1 cellular context compared by ENCODE assay signal in genomic region chr1:174174461-174175329, GRCh38.
TF ChIP-seq lines count a peak whose summit lies in the region.

No MANE protein-coding gene starts in this region.

TF ChIP-seq in HepG2, 621 proteins besides CTCF, POLR2A, EP300 and RAD21:
- TF ChIP-seq NR2F1 (CRISPR knock-in tag; IDR thresholded peaks at IDR 0.05): peak in 1 of 2 experiments; percentile 39; a peak in 1 of 4 replicates
- TF ChIP-seq, protein P1, sequence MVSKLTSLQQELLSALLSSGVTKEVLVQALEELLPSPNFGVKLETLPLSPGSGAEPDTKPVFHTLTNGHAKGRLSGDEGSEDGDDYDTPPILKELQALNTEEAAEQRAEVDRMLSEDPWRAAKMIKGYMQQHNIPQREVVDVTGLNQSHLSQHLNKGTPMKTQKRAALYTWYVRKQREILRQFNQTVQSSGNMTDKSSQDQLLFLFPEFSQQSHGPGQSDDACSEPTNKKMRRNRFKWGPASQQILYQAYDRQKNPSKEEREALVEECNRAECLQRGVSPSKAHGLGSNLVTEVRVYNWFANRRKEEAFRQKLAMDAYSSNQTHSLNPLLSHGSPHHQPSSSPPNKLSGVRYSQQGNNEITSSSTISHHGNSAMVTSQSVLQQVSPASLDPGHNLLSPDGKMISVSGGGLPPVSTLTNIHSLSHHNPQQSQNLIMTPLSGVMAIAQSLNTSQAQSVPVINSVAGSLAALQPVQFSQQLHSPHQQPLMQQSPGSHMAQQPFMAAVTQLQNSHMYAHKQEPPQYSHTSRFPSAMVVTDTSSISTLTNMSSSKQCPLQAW (CRISPR knock-in tag; IDR thresholded peaks at IDR 0.05): no peak
- no peak for TF ChIP-seq SAFB2 (CRISPR knock-in tag; IDR thresholded peaks at IDR 0.05; ENCODE audit: borderline replicate concordance, low read depth)
- TF ChIP-seq TBX2 (CRISPR knock-in tag; IDR thresholded peaks at IDR 0.05; ENCODE audit: borderline replicate concordance): no peak
- TF ChIP-seq NR2F6 (IDR thresholded peaks at IDR 0.05): peak; percentile 83
- 0 out of 2 replicates have a peak, but pooled peaks have one; percentile 36 for TF ChIP-seq NR2F6 (CRISPR knock-in tag; IDR thresholded peaks at IDR 0.05)
- no peak for TF ChIP-seq ZNF138 (CRISPR knock-in tag; IDR thresholded peaks at IDR 0.05; ENCODE audit: low read depth)
- TF ChIP-seq TRIM24 (CRISPR knock-in tag; IDR thresholded peaks at IDR 0.05): no peak
- peak; percentile 48; the same call in 1 of the 2 replicates for TF ChIP-seq NCOR1 (IDR thresholded peaks at IDR 0.05; ENCODE audit: borderline replicate concordance, low read length)
- TF ChIP-seq HNF4A (CRISPR knock-in tag; IDR thresholded peaks at IDR 0.05): peak; percentile 85
- TF ChIP-seq KLF16 (CRISPR knock-in tag; IDR thresholded peaks at IDR 0.05): 0 out of 4 replicates have a peak, but pooled peaks of 1 of the 2 experiments have one; percentile 20
- TF ChIP-seq NR2C2 (CRISPR knock-in tag; IDR thresholded peaks at IDR 0.05; ENCODE audit: borderline replicate concordance): peak; percentile 83
- no peak for TF ChIP-seq SKI (IDR thresholded peaks at IDR 0.05; ENCODE audit: partially characterized antibody)
- TF ChIP-seq NR2F2 (IDR thresholded peaks at IDR 0.05; ENCODE audit: borderline replicate concordance, low read depth): peak; percentile 62; the same call in 1 of the 2 replicates
- TF ChIP-seq SALL1 (CRISPR knock-in tag; IDR thresholded peaks at IDR 0.05): peak; percentile 46
- TF ChIP-seq ZBTB44 (CRISPR knock-in tag; IDR thresholded peaks at IDR 0.05): no peak
- TF ChIP-seq LCORL (IDR thresholded peaks at IDR 0.05): no peak
- 0 out of 2 replicates have a peak, but pooled peaks have one; percentile 13 for TF ChIP-seq LCORL (CRISPR knock-in tag; IDR thresholded peaks at IDR 0.05)
- TF ChIP-seq, protein P2, sequence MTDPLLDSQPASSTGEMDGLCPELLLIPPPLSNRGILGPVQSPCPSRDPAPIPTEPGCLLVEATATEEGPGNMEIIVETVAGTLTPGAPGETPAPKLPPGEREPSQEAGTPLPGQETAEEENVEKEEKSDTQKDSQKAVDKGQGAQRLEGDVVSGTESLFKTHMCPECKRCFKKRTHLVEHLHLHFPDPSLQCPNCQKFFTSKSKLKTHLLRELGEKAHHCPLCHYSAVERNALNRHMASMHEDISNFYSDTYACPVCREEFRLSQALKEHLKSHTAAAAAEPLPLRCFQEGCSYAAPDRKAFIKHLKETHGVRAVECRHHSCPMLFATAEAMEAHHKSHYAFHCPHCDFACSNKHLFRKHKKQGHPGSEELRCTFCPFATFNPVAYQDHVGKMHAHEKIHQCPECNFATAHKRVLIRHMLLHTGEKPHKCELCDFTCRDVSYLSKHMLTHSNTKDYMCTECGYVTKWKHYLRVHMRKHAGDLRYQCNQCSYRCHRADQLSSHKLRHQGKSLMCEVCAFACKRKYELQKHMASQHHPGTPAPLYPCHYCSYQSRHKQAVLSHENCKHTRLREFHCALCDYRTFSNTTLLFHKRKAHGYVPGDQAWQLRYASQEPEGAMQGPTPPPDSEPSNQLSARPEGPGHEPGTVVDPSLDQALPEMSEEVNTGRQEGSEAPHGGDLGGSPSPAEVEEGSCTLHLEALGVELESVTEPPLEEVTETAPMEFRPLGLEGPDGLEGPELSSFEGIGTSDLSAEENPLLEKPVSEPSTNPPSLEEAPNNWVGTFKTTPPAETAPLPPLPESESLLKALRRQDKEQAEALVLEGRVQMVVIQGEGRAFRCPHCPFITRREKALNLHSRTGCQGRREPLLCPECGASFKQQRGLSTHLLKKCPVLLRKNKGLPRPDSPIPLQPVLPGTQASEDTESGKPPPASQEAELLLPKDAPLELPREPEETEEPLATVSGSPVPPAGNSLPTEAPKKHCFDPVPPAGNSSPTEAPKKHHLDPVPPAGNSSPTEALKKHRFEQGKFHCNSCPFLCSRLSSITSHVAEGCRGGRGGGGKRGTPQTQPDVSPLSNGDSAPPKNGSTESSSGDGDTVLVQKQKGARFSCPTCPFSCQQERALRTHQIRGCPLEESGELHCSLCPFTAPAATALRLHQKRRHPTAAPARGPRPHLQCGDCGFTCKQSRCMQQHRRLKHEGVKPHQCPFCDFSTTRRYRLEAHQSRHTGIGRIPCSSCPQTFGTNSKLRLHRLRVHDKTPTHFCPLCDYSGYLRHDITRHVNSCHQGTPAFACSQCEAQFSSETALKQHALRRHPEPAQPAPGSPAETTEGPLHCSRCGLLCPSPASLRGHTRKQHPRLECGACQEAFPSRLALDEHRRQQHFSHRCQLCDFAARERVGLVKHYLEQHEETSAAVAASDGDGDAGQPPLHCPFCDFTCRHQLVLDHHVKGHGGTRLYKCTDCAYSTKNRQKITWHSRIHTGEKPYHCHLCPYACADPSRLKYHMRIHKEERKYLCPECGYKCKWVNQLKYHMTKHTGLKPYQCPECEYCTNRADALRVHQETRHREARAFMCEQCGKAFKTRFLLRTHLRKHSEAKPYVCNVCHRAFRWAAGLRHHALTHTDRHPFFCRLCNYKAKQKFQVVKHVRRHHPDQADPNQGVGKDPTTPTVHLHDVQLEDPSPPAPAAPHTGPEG (CRISPR knock-in tag; IDR thresholded peaks at IDR 0.05): no peak
- TF ChIP-seq, protein P3, sequence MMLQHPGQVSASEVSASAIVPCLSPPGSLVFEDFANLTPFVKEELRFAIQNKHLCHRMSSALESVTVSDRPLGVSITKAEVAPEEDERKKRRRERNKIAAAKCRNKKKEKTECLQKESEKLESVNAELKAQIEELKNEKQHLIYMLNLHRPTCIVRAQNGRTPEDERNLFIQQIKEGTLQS (CRISPR knock-in tag; IDR thresholded peaks at IDR 0.05): peak; percentile 65; the same call in 1 of the 2 replicates
- 0 out of 2 replicates have a peak, but pooled peaks have one; percentile 12 for TF ChIP-seq ARID5B (CRISPR knock-in tag; IDR thresholded peaks at IDR 0.05)
- TF ChIP-seq, protein P4, sequence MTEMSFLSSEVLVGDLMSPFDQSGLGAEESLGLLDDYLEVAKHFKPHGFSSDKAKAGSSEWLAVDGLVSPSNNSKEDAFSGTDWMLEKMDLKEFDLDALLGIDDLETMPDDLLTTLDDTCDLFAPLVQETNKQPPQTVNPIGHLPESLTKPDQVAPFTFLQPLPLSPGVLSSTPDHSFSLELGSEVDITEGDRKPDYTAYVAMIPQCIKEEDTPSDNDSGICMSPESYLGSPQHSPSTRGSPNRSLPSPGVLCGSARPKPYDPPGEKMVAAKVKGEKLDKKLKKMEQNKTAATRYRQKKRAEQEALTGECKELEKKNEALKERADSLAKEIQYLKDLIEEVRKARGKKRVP (CRISPR knock-in tag; IDR thresholded peaks at IDR 0.05): peak in 1 of 2 experiments; percentile 75; a peak in 2 of 4 replicates
- TF ChIP-seq ZMYM4 (CRISPR knock-in tag; IDR thresholded peaks at IDR 0.05): peak; percentile 72
- TF ChIP-seq CEBPB (IDR thresholded peaks at IDR 0.05; ENCODE audit: borderline replicate concordance, low read depth, low read length): peak; percentile 29; the same call in 1 of the 2 replicates
- TF ChIP-seq LRRFIP1 (CRISPR knock-in tag; conservative IDR thresholded peaks at IDR 0.05): no peak
- peak; percentile 13; the same call in 1 of the 2 replicates for TF ChIP-seq ZNF770 (CRISPR knock-in tag; IDR thresholded peaks at IDR 0.05)
- peak; percentile 14 for TF ChIP-seq TEAD3 (CRISPR knock-in tag; optimal IDR thresholded peaks at IDR 0.05; ENCODE audit: borderline replicate concordance)
- TF ChIP-seq ESRRA (CRISPR knock-in tag; IDR thresholded peaks at IDR 0.05; ENCODE audit: low read depth): no peak
- TF ChIP-seq ZNF589 (CRISPR knock-in tag; conservative IDR thresholded peaks at IDR 0.05): no peak
- TF ChIP-seq SMC3 (IDR thresholded peaks at IDR 0.05; ENCODE audit: low read length): 0 out of 2 replicates have a peak, but pooled peaks have one; percentile 4
- TF ChIP-seq GATAD2A (CRISPR knock-in tag; IDR thresholded peaks at IDR 0.05): 0 out of 2 replicates have a peak, but pooled peaks have one; percentile 21
- TF ChIP-seq HNF4G (IDR thresholded peaks at IDR 0.05; ENCODE audit: borderline replicate concordance, low read depth, low read length): peak; percentile 82
- TF ChIP-seq HNF4G (CRISPR knock-in tag; IDR thresholded peaks at IDR 0.05; ENCODE audit: borderline replicate concordance, low read depth): no peak
- TF ChIP-seq ZNF556 (CRISPR knock-in tag; IDR thresholded peaks at IDR 0.05; ENCODE audit: borderline replicate concordance): no peak
- no peak for TF ChIP-seq ARNT (IDR thresholded peaks at IDR 0.05)
- TF ChIP-seq POLR2AphosphoS5 (IDR thresholded peaks at IDR 0.05; ENCODE audit: low read depth, low read length): no peak
- TF ChIP-seq ZFP90 (CRISPR knock-in tag; IDR thresholded peaks at IDR 0.05; ENCODE audit: borderline replicate concordance): no peak
- TF ChIP-seq, protein P5, sequence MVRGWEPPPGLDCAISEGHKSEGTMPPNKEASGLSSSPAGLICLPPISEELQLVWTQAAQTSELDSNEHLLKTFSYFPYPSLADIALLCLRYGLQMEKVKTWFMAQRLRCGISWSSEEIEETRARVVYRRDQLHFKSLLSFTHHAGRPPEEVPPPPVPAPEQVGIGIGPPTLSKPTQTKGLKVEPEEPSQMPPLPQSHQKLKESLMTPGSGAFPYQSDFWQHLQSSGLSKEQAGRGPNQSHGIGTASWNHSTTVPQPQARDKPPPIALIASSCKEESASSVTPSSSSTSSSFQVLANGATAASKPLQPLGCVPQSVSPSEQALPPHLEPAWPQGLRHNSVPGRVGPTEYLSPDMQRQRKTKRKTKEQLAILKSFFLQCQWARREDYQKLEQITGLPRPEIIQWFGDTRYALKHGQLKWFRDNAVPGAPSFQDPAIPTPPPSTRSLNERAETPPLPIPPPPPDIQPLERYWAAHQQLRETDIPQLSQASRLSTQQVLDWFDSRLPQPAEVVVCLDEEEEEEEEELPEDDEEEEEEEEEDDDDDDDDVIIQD (CRISPR knock-in tag; IDR thresholded peaks at IDR 0.05; ENCODE audit: low read depth): peak; percentile 38; the same call in 1 of the 2 replicates
- no peak for TF ChIP-seq ZKSCAN8 (CRISPR knock-in tag; IDR thresholded peaks at IDR 0.05; ENCODE audit: borderline replicate concordance)
- peak; percentile 65 for TF ChIP-seq CEBPG (CRISPR knock-in tag; IDR thresholded peaks at IDR 0.05)
- TF ChIP-seq ASH2L (IDR thresholded peaks at IDR 0.05; ENCODE audit: insufficient read length, low read depth, low read length): peak; percentile 32
